ENCODE assay signal across 8 cellular contexts in the genomic region with DNA sequence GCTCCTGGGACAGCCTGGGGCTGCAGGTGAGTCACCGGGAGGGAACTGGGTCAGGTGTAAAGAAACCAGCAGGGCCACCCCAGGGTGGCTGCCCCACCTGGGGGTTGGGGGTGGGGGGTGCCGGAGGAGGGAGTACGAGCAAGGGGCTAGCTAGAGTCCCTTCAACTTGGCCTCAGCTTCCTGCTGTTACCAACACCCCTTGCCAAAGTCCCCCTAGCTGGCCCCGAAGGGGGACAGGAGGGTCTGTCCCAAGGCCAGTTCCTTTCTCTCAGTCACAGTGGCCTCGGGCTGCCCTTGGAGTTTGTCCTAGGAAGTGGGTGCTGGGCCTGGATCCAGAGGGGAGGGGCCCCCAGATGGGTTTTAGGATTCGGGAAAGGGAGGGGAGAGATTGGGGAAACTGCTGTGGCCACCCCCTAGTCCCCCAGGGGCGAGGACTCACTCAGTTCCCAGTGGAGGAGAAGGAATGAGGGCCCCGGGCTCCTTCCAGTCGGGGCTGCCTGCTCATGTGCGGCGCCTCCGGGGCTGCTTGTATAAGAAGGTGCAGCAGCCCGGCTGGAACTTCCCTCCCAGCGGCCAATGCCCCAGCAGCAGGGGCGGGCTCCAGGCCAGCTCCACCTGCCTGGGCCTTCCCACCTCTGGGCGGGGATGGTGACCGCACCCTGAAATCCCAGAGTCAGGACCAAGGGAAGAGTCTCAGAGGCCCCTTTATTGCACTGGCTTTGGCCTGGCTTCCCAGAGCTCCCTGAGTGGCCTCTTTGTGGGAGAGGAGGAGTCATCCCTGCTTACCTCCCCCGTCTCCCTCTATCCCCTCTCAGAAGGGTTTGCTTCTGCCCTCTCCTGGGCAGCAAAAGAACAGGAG. TPM values are rescaled to one million over a fixed set of nuclear protein-coding genes. Genes with fewer than 3 reads are reported as not detected.
DNase-seq lines count a peak whose midpoint lies in the region; ATAC-seq and TF ChIP-seq lines count a peak whose summit lies in the region.

No MANE protein-coding gene starts in this region.

- no peaks in the 10 kb centered on the region for H3K27me3 Mint-ChIP-seq in T-helper 17 cell

- peak; percentile 67 for TF ChIP-seq CTCF in choroid plexus epithelial cell (conservative IDR thresholded peaks at IDR 0.05; ENCODE audit: low read depth, low read length)

- no peaks in the 10 kb centered on the region for H3K27me3 ChIP-seq in HAP-1 (ENCODE audit: low read depth)

- in situ Hi-C loops in HAP-1 (cut with MboI; ENCODE audit: low sequenced_read_pairs) = loop anchor here (25.0 kb wide), 1 partner anchor 212 kb away; no protein-coding TSS in a partner anchor

- no peaks in the 10 kb centered on the region for H3K36me3 ChIP-seq in HAP-1 (replicated peaks)

- H3K4me3 ChIP-seq in HAP-1 (peak overlapping the region; percentile 44), choroid plexus epithelial cell (ENCODE audit: low read depth, low read length) (no peak overlapping the region)

- no peak for ATAC-seq in T-helper 17 cell
- no peak for ATAC-seq in GM18517 (IDR thresholded peaks at IDR 0.05; ENCODE audit: unreplicated experiment)
- ATAC-seq in GM18909 (IDR thresholded peaks at IDR 0.05; ENCODE audit: poor library complexity, unreplicated experiment) = no peak
- ATAC-seq in GM19023 (IDR thresholded peaks at IDR 0.05; ENCODE audit: unreplicated experiment) = no peak

- H3K4me1 Mint-ChIP-seq in T-helper 17 cell = peaks cover 16% of the 10 kb centered on the region

- no peaks in the 10 kb centered on the region for H3K9me3 ChIP-seq in HAP-1
- H3K9me3 ChIP-seq in T-helper 17 cell (ENCODE audit: control insufficient read depth, low read length, poor library complexity, severe bottlenecking) = no peaks in the 10 kb centered on the region

- no peaks in the 10 kb centered on the region for H3K36me3 Mint-ChIP-seq in T-helper 17 cell (ENCODE audit: low read depth)

- no peak overlapping the region for H3K4me3 Mint-ChIP-seq in T-helper 17 cell

- no peak overlapping the region for H3K27ac Mint-ChIP-seq in T-helper 17 cell

- H3K4me1 ChIP-seq in HAP-1 = peaks cover 6% of the 10 kb centered on the region

- DNase-seq in HAP-1 (ENCODE audit: low spot score in 2 of 2) (peak; percentile 91 to 95), NCI-H524 (lab: John Stamatoyannopoulos, UW) (peak; percentile 74 to 84), choroid plexus epithelial cell (ENCODE audit: low read depth) (peak; percentile 75), lung microvascular endothelial cell (ENCODE audit: low read depth in 2 of 2) (peak; percentile 40 to 45), T-helper 17 cell (no peak)

RNA-seq across cellular contexts. Expression of a gene that starts 7.3 kb away (rescaled TPM):
- 19.0 and 33.7 TPM in 2 replicates for total RNA-seq in lung microvascular endothelial cell
- 10 to 100 TPM; 42.0 to 55.4 TPM for total RNA-seq in T-helper 17 cell

Comparison
In these comparisons a context has a peak if more than half of its experiments do, and no peak if none do; other contexts are left out.
1. DNase-seq: peak in HAP-1 (2 of 2), NCI-H524 (2 of 2), choroid plexus epithelial cell (single experiment) and lung microvascular endothelial cell (2 of 2); none in T-helper 17 cell (0 of 3).